9 cellular contexts compared by ENCODE assay signal in the genomic region with DNA sequence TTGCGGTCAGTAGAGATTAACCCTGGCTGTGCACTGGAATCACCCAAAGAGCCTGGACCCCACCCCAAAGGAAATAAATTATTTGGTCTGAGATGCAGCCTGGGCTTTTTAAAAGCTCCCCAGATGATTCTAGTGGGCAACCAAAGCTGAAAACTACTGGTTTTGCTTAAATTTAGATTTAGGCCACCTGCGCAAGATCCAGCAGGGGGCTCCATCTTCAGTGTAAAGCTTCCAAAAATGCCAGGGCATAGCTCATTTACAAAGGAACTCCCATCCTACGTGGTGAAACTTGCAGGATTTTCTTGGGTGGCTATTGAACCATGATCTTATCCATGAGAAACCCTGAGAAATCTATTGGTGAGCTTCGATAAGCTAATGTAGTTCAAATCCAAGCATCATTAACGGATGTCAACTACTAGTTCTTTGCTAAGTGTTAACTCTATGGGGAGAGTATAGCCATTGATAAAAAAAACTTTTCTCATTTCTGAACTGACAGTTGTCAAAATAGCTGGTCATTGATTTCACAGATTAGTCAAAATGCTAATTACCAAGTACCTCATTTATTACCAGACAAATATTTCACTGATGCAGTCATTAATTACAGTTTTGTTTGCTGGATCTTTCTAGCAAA.
A peak's percentile ranks its signal among the peaks of the same experiment; 100 is the strongest.
DNase-seq lines count a peak whose midpoint lies in the region; ATAC-seq and TF ChIP-seq lines count a peak whose summit lies in the region.
"Had no signal": no experiment of that assay in that cellular context is flagged by ENCODE, and none has a peak within 500 bp of the region (broad histone marks: within the 10 kb centered on the region; RNA-seq: fewer than 3 reads in every experiment).

No MANE protein-coding gene starts in this region.

- no peaks in the 10 kb centered on the region for H3K9me3 Mint-ChIP-seq in GM23338
- H3K9me3 Mint-ChIP-seq in stimulated activated memory B cell treated with anti-CD40 and anti-IgM and Interleukin-4, amounts not matched to agents 10 μg/mL and 1 μg/mL and 100 μg/mL, for 72 hours: no peaks in the 10 kb centered on the region
- H3K9me3 Mint-ChIP-seq: memory B cell had no signal

- H3K4me2 ChIP-seq in GM23338: no peak overlapping the region
- no peak overlapping the region for H3K4me2 ChIP-seq in hepatocyte

- H3K4me1 ChIP-seq in GM23338 (ENCODE audit: insufficient read depth) (no peaks in the 10 kb centered on the region), RWPE2 (ENCODE audit: insufficient read depth, poor library complexity, severe bottlenecking) (no peaks in the 10 kb centered on the region), hepatocyte (ENCODE audit: insufficient read depth) (no peaks in the 10 kb centered on the region), esophagus muscularis mucosa (no peaks in the 10 kb centered on the region)

- no peak overlapping the region for H3K27ac Mint-ChIP-seq in GM23338
- H3K27ac Mint-ChIP-seq in stimulated activated memory B cell treated with anti-CD40 and anti-IgM and Interleukin-4, amounts not matched to agents 10 μg/mL and 1 μg/mL and 100 μg/mL, for 72 hours: no peak overlapping the region
- H3K27ac Mint-ChIP-seq: memory B cell had no signal

- H3K9me2 ChIP-seq in GM23338 (ENCODE audit: insufficient read depth) (no peaks in the 10 kb centered on the region), hepatocyte (replicated peaks; ENCODE audit: insufficient read depth) (no peaks in the 10 kb centered on the region)

- no peaks in the 10 kb centered on the region for H3F3A ChIP-seq in GM23338 (replicated peaks; ENCODE audit: low read depth)

- no peaks in the 10 kb centered on the region for H3K36me3 Mint-ChIP-seq in GM23338 (ENCODE audit: low read depth)
- no peaks in the 10 kb centered on the region for H3K36me3 Mint-ChIP-seq in stimulated activated memory B cell treated with anti-CD40 and anti-IgM and Interleukin-4, amounts not matched to agents 10 μg/mL and 1 μg/mL and 100 μg/mL, for 72 hours
- H3K36me3 Mint-ChIP-seq: memory B cell had no signal

- no peak for TF ChIP-seq EP300 in esophagus muscularis mucosa (IDR thresholded peaks at IDR 0.05)

- ATAC-seq in GM23338 (peak; percentile 74), RWPE2 (ENCODE audit: low read depth) (no peak), HG02973 (IDR thresholded peaks at IDR 0.05; ENCODE audit: unreplicated experiment) (no peak), GM18498 (IDR thresholded peaks at IDR 0.05; ENCODE audit: unreplicated experiment) (no peak)
- ATAC-seq in stimulated activated memory B cell treated with anti-CD40 and anti-IgM and Interleukin-4, amounts not matched to agents 10 μg/mL and 1 μg/mL and 100 μg/mL, for 72 hours: no peak

- H3K27me3 ChIP-seq in GM23338 (ENCODE audit: insufficient read depth) (no peaks in the 10 kb centered on the region), RWPE2 (ENCODE audit: insufficient read depth, poor library complexity, severe bottlenecking) (peaks cover 8% of the 10 kb centered on the region), hepatocyte (peaks cover 3% of the 10 kb centered on the region), esophagus muscularis mucosa (no peaks in the 10 kb centered on the region)

- H4K20me1 ChIP-seq in GM23338 (replicated peaks; ENCODE audit: insufficient read depth) (no peaks in the 10 kb centered on the region), hepatocyte (ENCODE audit: insufficient read depth, poor library complexity, severe bottlenecking) (no peaks in the 10 kb centered on the region)

- 43% methylated on average over 5 of the region's 5 CpGs for WGBS in hepatocyte (ENCODE audit: low lambda C conversion rate, missing lambda C conversion rate)
- 45% methylated on average over 5 of the region's 5 CpGs for WGBS in esophagus muscularis mucosa

- no peaks in the 10 kb centered on the region for H3K27me3 Mint-ChIP-seq in GM23338 (ENCODE audit: insufficient read depth, low read depth, poor library complexity)
- H3K27me3 Mint-ChIP-seq in stimulated activated memory B cell treated with anti-CD40 and anti-IgM and Interleukin-4, amounts not matched to agents 10 μg/mL and 1 μg/mL and 100 μg/mL, for 72 hours: peaks cover 12% of the 10 kb centered on the region

- H3K4me3 ChIP-seq in GM23338 (no peak overlapping the region), RWPE2 (ENCODE audit: severe bottlenecking) (no peak overlapping the region), hepatocyte (no peak overlapping the region), esophagus muscularis mucosa (no peak overlapping the region)

- intact Hi-C loops in esophagus muscularis mucosa (cut with DNase I): no loop called here

- H2AFZ ChIP-seq in GM23338 (no peak overlapping the region), hepatocyte (no peak overlapping the region)

- H3K4me3 Mint-ChIP-seq in GM23338: no peak overlapping the region
- H3K4me3 Mint-ChIP-seq in stimulated activated memory B cell treated with anti-CD40 and anti-IgM and Interleukin-4, amounts not matched to agents 10 μg/mL and 1 μg/mL and 100 μg/mL, for 72 hours: no peak overlapping the region
- H3K4me3 Mint-ChIP-seq: memory B cell had no signal

- TF ChIP-seq CTCF in GM23338 (conservative IDR thresholded peaks at IDR 0.05; ENCODE audit: low read depth in 2 of 2): peak; percentile 79 to 85
- TF ChIP-seq CTCF in RWPE2 (IDR thresholded peaks at IDR 0.05; ENCODE audit: poor library complexity, severe bottlenecking): peak; percentile 64
- TF ChIP-seq CTCF in hepatocyte (IDR thresholded peaks at IDR 0.05; ENCODE audit: poor library complexity): peak; percentile 46
- peak in 1 of 3 experiments; percentile 4 for TF ChIP-seq CTCF in esophagus muscularis mucosa (IDR thresholded peaks at IDR 0.05)

- H3K4me1 Mint-ChIP-seq in GM23338: no peaks in the 10 kb centered on the region
- no peaks in the 10 kb centered on the region for H3K4me1 Mint-ChIP-seq in stimulated activated memory B cell treated with anti-CD40 and anti-IgM and Interleukin-4, amounts not matched to agents 10 μg/mL and 1 μg/mL and 100 μg/mL, for 72 hours
- H3K4me1 Mint-ChIP-seq: memory B cell had no signal

- H3K79me2 ChIP-seq in GM23338 (replicated peaks; ENCODE audit: insufficient read depth) (no peaks in the 10 kb centered on the region), hepatocyte (no peaks in the 10 kb centered on the region)

- TF ChIP-seq POLR2A in esophagus muscularis mucosa (IDR thresholded peaks at IDR 0.05; ENCODE audit: low read depth): no peak

- peak; percentile 40 for DNase-seq in AG20443 (ENCODE audit: low spot score)
- peak; percentile 75 for DNase-seq in GM23338 (ENCODE audit: low spot score)
- DNase-seq in RWPE2 (ENCODE audit: low spot score): no peak
- peak; percentile 8 for DNase-seq in hepatocyte (ENCODE audit: low spot score)
- DNase-seq in esophagus muscularis mucosa (ENCODE audit: extremely low spot score): no peak

- H3K36me3 ChIP-seq in GM23338 (ENCODE audit: insufficient read depth): no peaks in the 10 kb centered on the region
- H3K36me3 ChIP-seq in RWPE2 (ENCODE audit: low read depth): no peaks in the 10 kb centered on the region
- no peaks in the 10 kb centered on the region for H3K36me3 ChIP-seq in hepatocyte (replicated peaks; ENCODE audit: insufficient read depth, low read depth)
- H3K36me3 ChIP-seq in esophagus muscularis mucosa: no peaks in the 10 kb centered on the region

- H3K9me3 ChIP-seq in RWPE2 (ENCODE audit: severe bottlenecking) (no peaks in the 10 kb centered on the region), hepatocyte (ENCODE audit: low read depth) (no peaks in the 10 kb centered on the region), esophagus muscularis mucosa (no peaks in the 10 kb centered on the region)

- H3K27ac ChIP-seq in GM23338 (ENCODE audit: low read depth) (no peak overlapping the region), RWPE2 (ENCODE audit: poor library complexity, severe bottlenecking) (no peak overlapping the region), hepatocyte (no peak overlapping the region), esophagus muscularis mucosa (replicated peaks in 1 of 4) (no peak overlapping the region)

TF ChIP-seq in GM23338, 12 proteins besides CTCF, POLR2A, EP300 and RAD21 (continues in another document):
- no peak for TF ChIP-seq CREB1 (CRISPR knock-in tag; IDR thresholded peaks at IDR 0.05; ENCODE audit: low read depth)
- TF ChIP-seq, protein P1, sequence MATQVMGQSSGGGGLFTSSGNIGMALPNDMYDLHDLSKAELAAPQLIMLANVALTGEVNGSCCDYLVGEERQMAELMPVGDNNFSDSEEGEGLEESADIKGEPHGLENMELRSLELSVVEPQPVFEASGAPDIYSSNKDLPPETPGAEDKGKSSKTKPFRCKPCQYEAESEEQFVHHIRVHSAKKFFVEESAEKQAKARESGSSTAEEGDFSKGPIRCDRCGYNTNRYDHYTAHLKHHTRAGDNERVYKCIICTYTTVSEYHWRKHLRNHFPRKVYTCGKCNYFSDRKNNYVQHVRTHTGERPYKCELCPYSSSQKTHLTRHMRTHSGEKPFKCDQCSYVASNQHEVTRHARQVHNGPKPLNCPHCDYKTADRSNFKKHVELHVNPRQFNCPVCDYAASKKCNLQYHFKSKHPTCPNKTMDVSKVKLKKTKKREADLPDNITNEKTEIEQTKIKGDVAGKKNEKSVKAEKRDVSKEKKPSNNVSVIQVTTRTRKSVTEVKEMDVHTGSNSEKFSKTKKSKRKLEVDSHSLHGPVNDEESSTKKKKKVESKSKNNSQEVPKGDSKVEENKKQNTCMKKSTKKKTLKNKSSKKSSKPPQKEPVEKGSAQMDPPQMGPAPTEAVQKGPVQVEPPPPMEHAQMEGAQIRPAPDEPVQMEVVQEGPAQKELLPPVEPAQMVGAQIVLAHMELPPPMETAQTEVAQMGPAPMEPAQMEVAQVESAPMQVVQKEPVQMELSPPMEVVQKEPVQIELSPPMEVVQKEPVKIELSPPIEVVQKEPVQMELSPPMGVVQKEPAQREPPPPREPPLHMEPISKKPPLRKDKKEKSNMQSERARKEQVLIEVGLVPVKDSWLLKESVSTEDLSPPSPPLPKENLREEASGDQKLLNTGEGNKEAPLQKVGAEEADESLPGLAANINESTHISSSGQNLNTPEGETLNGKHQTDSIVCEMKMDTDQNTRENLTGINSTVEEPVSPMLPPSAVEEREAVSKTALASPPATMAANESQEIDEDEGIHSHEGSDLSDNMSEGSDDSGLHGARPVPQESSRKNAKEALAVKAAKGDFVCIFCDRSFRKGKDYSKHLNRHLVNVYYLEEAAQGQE (IDR thresholded peaks at IDR 0.05; ENCODE audit: unreplicated experiment): no peak
- no peak for TF ChIP-seq STAT1 (IDR thresholded peaks at IDR 0.05; ENCODE audit: unreplicated experiment)

Comparison
In these comparisons a context has a peak if more than half of its experiments do, and no peak if none do; other contexts are left out.
1. DNase-seq: peak in AG20443 (single experiment), GM23338 (single experiment) and hepatocyte (single experiment); none in RWPE2 (single experiment) and esophagus muscularis mucosa (single experiment).